ENCODE assay signal across 12 cellular contexts in genomic region chr3:116038968-116039950, GRCh38.
DNase-seq lines count a peak whose midpoint lies in the region; ATAC-seq and TF ChIP-seq lines count a peak whose summit lies in the region.
"Had no signal": no experiment of that assay in that cellular context is flagged by ENCODE, and none has a peak within 500 bp of the region (broad histone marks: within the 10 kb centered on the region; RNA-seq: fewer than 3 reads in every experiment).

No MANE protein-coding gene starts in this region.

- H3K9me3 Mint-ChIP-seq in MCF 10A (ENCODE audit: unreplicated experiment), result no peaks in the 10 kb centered on the region
- H3K9me3 Mint-ChIP-seq: activated T-helper 1 cell treated with anti-CD3 and anti-CD28 coated beads, Interleukin-12 subunit alpha, Interleukin-12 subunit beta, Interleukin-2, Interleukin-4 antibody, amounts not matched to agents 30 ng/mL and 10 ng/mL and 1 ng/mL, durations not matched to agents 14 hours and 24 hours and 36 hours; T-helper 2 cell treated with Interferon-gamma antibody and Interleukin-4, amounts not matched to agents 5 μg/mL and 100 μg/mL, for 36 hours had no signal

- H3K9ac ChIP-seq in SK-N-MC (ENCODE audit: insufficient read length) (no peak overlapping the region), smooth muscle cell (ENCODE audit: low read depth) (no peak overlapping the region)

- H2AFZ ChIP-seq in smooth muscle cell (ENCODE audit: low read depth), result no peak overlapping the region

- H3K27ac Mint-ChIP-seq in MCF 10A (ENCODE audit: low read depth, unreplicated experiment), result peak overlapping the region; percentile 73
- H3K27ac Mint-ChIP-seq: activated T-helper 1 cell treated with anti-CD3 and anti-CD28 coated beads, Interleukin-12 subunit alpha, Interleukin-12 subunit beta, Interleukin-2, Interleukin-4 antibody, amounts not matched to agents 30 ng/mL and 10 ng/mL and 1 ng/mL, durations not matched to agents 14 hours and 24 hours and 36 hours; T-helper 2 cell treated with Interferon-gamma antibody and Interleukin-4, amounts not matched to agents 5 μg/mL and 100 μg/mL, for 36 hours had no signal

- no peak overlapping the region for H3K4me3 Mint-ChIP-seq in MCF 10A (ENCODE audit: unreplicated experiment)
- H3K4me3 Mint-ChIP-seq: activated T-helper 1 cell treated with anti-CD3 and anti-CD28 coated beads, Interleukin-12 subunit alpha, Interleukin-12 subunit beta, Interleukin-2, Interleukin-4 antibody, amounts not matched to agents 30 ng/mL and 10 ng/mL and 1 ng/mL, durations not matched to agents 14 hours and 24 hours and 36 hours; T-helper 2 cell treated with Interferon-gamma antibody and Interleukin-4, amounts not matched to agents 5 μg/mL and 100 μg/mL, for 36 hours had no signal

- H3K9me3 ChIP-seq in breast epithelium (no peaks in the 10 kb centered on the region), SK-N-MC (ENCODE audit: low read depth, low read length) (no peaks in the 10 kb centered on the region), smooth muscle cell (replicated peaks; ENCODE audit: low read depth) (no peaks in the 10 kb centered on the region)
- H3K9me3 ChIP-seq: mucosa of descending colon had no signal

- H3K27ac ChIP-seq in breast epithelium (no peak overlapping the region), SK-N-MC (peak overlapping the region; percentile 1; the same call in 1 of the 2 replicates), smooth muscle cell (ENCODE audit: low read depth) (no peak overlapping the region)

- H3K27me3 Mint-ChIP-seq in MCF 10A (ENCODE audit: insufficient read depth, unreplicated experiment), result no peaks in the 10 kb centered on the region

- peak; percentile 55 for DNase-seq in MCF 10A (ENCODE audit: unreplicated experiment)
- DNase-seq in breast epithelium (ENCODE audit: low spot score in 2 of 2), result no peak
- no peak for DNase-seq in SK-N-MC (ENCODE audit: low read depth, low spot score)
- DNase-seq in erythroblast (lab: John Stamatoyannopoulos, UW), result peak; percentile 55 to 81
- DNase-seq in NCI-H69 (lab: John Stamatoyannopoulos, UW), result no peak
- DNase-seq in smooth muscle cell (lab: John Stamatoyannopoulos, UW; ENCODE audit: unreplicated experiment), result no peak
- DNase-seq: mucosa of descending colon had no signal

- no peaks in the 10 kb centered on the region for H3K4me1 ChIP-seq in breast epithelium
- H3K4me1 ChIP-seq in smooth muscle cell (ENCODE audit: low read depth), result no peaks in the 10 kb centered on the region

- H3K36me3 ChIP-seq in breast epithelium (no peaks in the 10 kb centered on the region), SK-N-MC (ENCODE audit: insufficient read depth, low read length) (no peaks in the 10 kb centered on the region), smooth muscle cell (ENCODE audit: low read depth) (no peaks in the 10 kb centered on the region)

- H3K36me3 Mint-ChIP-seq in MCF 10A (ENCODE audit: insufficient read depth, unreplicated experiment), result no peaks in the 10 kb centered on the region

- peaks cover 15% of the 10 kb centered on the region for H3K4me1 Mint-ChIP-seq in MCF 10A (ENCODE audit: insufficient read depth, unreplicated experiment)

- no peaks in the 10 kb centered on the region for H3K79me2 ChIP-seq in smooth muscle cell (ENCODE audit: low read depth)

- no peaks in the 10 kb centered on the region for H4K20me1 ChIP-seq in smooth muscle cell (ENCODE audit: low read depth)

- CTCF ChIA-PET in MCF 10A (lab: Yijun Ruan, JAX), result interaction anchor here (0.7 kb wide), 1 partner anchor 109 kb away, joined by 3 read pairs; no protein-coding TSS in a partner anchor

- H3K4me3 ChIP-seq in breast epithelium (no peak overlapping the region), SK-N-MC (no peak overlapping the region), smooth muscle cell (no peak overlapping the region)
- H3K4me3 ChIP-seq: mucosa of descending colon had no signal

- BruUV-seq in MCF 10A (replicated peaks; lab: Mats Ljungman, UMichigan), result no TSS peak

- no peaks in the 10 kb centered on the region for H3K27me3 ChIP-seq in breast epithelium
- no peaks in the 10 kb centered on the region for H3K27me3 ChIP-seq in smooth muscle cell (ENCODE audit: low read depth)

- TF ChIP-seq POLR2A in breast epithelium (IDR thresholded peaks at IDR 0.05) (no peak), erythroblast (IDR thresholded peaks at IDR 0.05; ENCODE audit: low read length) (no peak)

- no peak for TF ChIP-seq CTCF in MCF 10A (IDR thresholded peaks at IDR 0.05; ENCODE audit: unreplicated experiment)
- no peak for TF ChIP-seq CTCF in breast epithelium (IDR thresholded peaks at IDR 0.05)
- TF ChIP-seq CTCF in smooth muscle cell (IDR thresholded peaks at IDR 0.05; ENCODE audit: borderline replicate concordance, insufficient read depth, poor library complexity, severe bottlenecking), result no peak

- H3F3A ChIP-seq in smooth muscle cell (ENCODE audit: low read depth), result no peaks in the 10 kb centered on the region

- POLR2A ChIA-PET in MCF 10A (lab: Yijun Ruan, JAX), result interaction anchor here (0.6 to 2.2 kb wide), 10 partner anchors 9 to 48 kb away, joined by 3 to 10 read pairs (median 4); no protein-coding TSS in a partner anchor

- WGBS in smooth muscle cell (ENCODE audit: low lambda C conversion rate), result 76% methylated on average over 4 of the region's 4 CpGs

- H3K4me2 ChIP-seq in smooth muscle cell, result no peak overlapping the region

- intact Hi-C loops in MCF 10A (cut with micrococcal nuclease) (no loop called here), breast epithelium (cut with DNase I; ENCODE audit: low total_unique reads) (no loop called here)

- no peak for ATAC-seq in HG03521 (IDR thresholded peaks at IDR 0.05; ENCODE audit: unreplicated experiment)
- ATAC-seq in HG02885 (IDR thresholded peaks at IDR 0.05; ENCODE audit: poor library complexity, unreplicated experiment), result no peak
- ATAC-seq: HepG2, mucosa of descending colon had no signal

Comparison
In these comparisons a context has a peak if more than half of its experiments do, and no peak if none do; other contexts are left out.
1. DNase-seq: peak in MCF 10A (single experiment) and erythroblast (2 of 2); none in breast epithelium (0 of 2), SK-N-MC (single experiment), NCI-H69 (single experiment) and smooth muscle cell (single experiment).